9 cellular contexts compared by ENCODE assay signal in the genomic region with DNA sequence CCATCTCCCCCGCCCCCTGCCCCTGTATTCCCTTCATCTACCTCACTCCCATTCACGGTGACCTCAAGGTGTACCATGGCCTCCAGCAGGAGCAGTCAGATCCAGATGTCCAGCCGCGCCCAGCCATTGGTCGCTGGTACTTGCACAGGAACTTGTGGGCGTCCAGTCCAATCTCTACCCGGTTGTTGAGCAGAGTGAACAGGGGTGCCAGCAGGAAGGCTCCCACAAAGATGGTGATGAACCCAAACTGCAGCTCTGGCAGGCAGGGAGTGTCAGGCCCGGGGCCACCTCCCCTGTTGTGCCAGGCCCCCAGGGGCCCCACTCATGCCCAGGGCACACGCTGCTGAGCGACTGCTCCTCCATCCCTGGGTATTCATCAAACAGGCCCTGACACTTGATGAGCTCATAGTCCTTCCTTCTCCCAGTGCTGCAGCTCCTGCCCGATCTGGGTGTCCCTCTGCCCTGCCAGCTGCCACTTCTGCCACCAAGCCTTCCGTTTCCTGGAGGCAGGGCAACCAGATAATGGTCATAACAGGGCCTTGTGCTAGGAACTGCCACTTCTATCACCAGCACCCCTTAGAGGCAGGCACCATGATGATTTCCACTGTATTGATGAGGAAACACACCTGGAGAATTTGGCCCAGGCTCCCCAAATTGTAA. TPM values are rescaled to one million over a fixed set of nuclear protein-coding genes. Genes with fewer than 3 reads are reported as not detected.
DNase-seq lines count a peak whose midpoint lies in the region; ATAC-seq and TF ChIP-seq lines count a peak whose summit lies in the region.
"Had no signal": no experiment of that assay in that cellular context is flagged by ENCODE, and none has a peak within 500 bp of the region (broad histone marks: within the 10 kb centered on the region; RNA-seq: fewer than 3 reads in every experiment).

No MANE protein-coding gene starts in this region.

- H3K9me3 ChIP-seq in HUES6 (ENCODE audit: control insufficient read depth, insufficient read depth, low read depth, low read length): no peaks in the 10 kb centered on the region
- H3K9me3 ChIP-seq: right lobe of liver, SJSA1 had no signal

- peaks cover 14% of the 10 kb centered on the region for H3K4me1 ChIP-seq in HUES6 (ENCODE audit: control insufficient read depth, insufficient read depth, low read length)

- no peak for DNase-seq in activated CD4-positive, alpha-beta memory T cell treated with anti-CD3 and anti-CD28 coated beads, Interleukin-2, amount 10 ng/mL, durations not matched to agents 7 days and 5 days
- no peak for DNase-seq in memory B cell (ENCODE audit: low spot score in 2 of 2)
- DNase-seq in stimulated activated naive B cell treated with anti-CD40 and anti-IgM and Interleukin-4, amounts not matched to agents 10 μg/mL and 1 μg/mL and 100 μg/mL, for 72 hours: no peak
- DNase-seq in glutamatergic neuron: no peak
- no peak for DNase-seq in GOT3 (lab: John Stamatoyannopoulos, UW)

- no peaks in the 10 kb centered on the region for H3K36me3 Mint-ChIP-seq in activated CD4-positive, alpha-beta memory T cell treated with anti-CD3 and anti-CD28 coated beads, Interleukin-2, amount 10 ng/mL, durations not matched to agents 7 days and 5 days (ENCODE audit: low read depth)
- no peaks in the 10 kb centered on the region for H3K36me3 Mint-ChIP-seq in memory B cell
- H3K36me3 Mint-ChIP-seq in stimulated activated naive B cell treated with anti-CD40 and anti-IgM and Interleukin-4, amounts not matched to agents 10 μg/mL and 1 μg/mL and 100 μg/mL, for 72 hours: no peaks in the 10 kb centered on the region
- no peaks in the 10 kb centered on the region for H3K36me3 Mint-ChIP-seq in glutamatergic neuron (ENCODE audit: unreplicated experiment)

- CTCF ChIA-PET in activated CD4-positive, alpha-beta memory T cell treated with anti-CD3 and anti-CD28 coated beads, Interleukin-2, amount 10 ng/mL, durations not matched to agents 7 days and 5 days (lab: Charles Lee): interaction anchor here (1.0 to 2.6 kb wide), 8 partner anchors 11 to 150 kb away, joined by 3 to 12 read pairs (median 4); a partner anchor contains a TSS

- H3K9ac ChIP-seq in HUES6 (ENCODE audit: low read length): no peak overlapping the region

- no peak overlapping the region for H3K27ac ChIP-seq in HUES6 (ENCODE audit: low read depth, low read length)
- H3K27ac ChIP-seq: right lobe of liver, SJSA1 had no signal

- POLR2A ChIA-PET in activated CD4-positive, alpha-beta memory T cell treated with anti-CD3 and anti-CD28 coated beads, Interleukin-2, amount 10 ng/mL, durations not matched to agents 7 days and 5 days (lab: Charles Lee): interaction anchor here (3.4 to 4.6 kb wide), 3 partner anchors 11 to 19 kb away, joined by 16 to 40 read pairs (median 28); a partner anchor contains a TSS

- no peaks in the 10 kb centered on the region for H3K9me3 Mint-ChIP-seq in activated CD4-positive, alpha-beta memory T cell treated with anti-CD3 and anti-CD28 coated beads, Interleukin-2, amount 10 ng/mL, durations not matched to agents 7 days and 5 days
- no peaks in the 10 kb centered on the region for H3K9me3 Mint-ChIP-seq in memory B cell
- peaks cover 0 to 1% of the 10 kb centered on the region in 2 donors for H3K9me3 Mint-ChIP-seq in stimulated activated naive B cell treated with anti-CD40 and anti-IgM and Interleukin-4, amounts not matched to agents 10 μg/mL and 1 μg/mL and 100 μg/mL, for 72 hours
- H3K9me3 Mint-ChIP-seq in glutamatergic neuron (ENCODE audit: unreplicated experiment): peaks cover 6% of the 10 kb centered on the region

- H3K4me3 Mint-ChIP-seq in activated CD4-positive, alpha-beta memory T cell treated with anti-CD3 and anti-CD28 coated beads, Interleukin-2, amount 10 ng/mL, durations not matched to agents 7 days and 5 days: peak overlapping the region; percentile 35
- H3K4me3 Mint-ChIP-seq in memory B cell (peak overlapping the region; percentile 83), glutamatergic neuron (ENCODE audit: unreplicated experiment) (no peak overlapping the region)
- peak overlapping the region; percentile 54 to 85 for H3K4me3 Mint-ChIP-seq in stimulated activated naive B cell treated with anti-CD40 and anti-IgM and Interleukin-4, amounts not matched to agents 10 μg/mL and 1 μg/mL and 100 μg/mL, for 72 hours

- ATAC-seq in memory B cell (ENCODE audit: low read depth): no peak
- no peak for ATAC-seq in stimulated activated naive B cell treated with anti-CD40 and anti-IgM and Interleukin-4, amounts not matched to agents 10 μg/mL and 1 μg/mL and 100 μg/mL, for 72 hours (replicated peaks)
- no peak for ATAC-seq in HG03175 (IDR thresholded peaks at IDR 0.05; ENCODE audit: unreplicated experiment)

- peak overlapping the region; percentile 50 for H3K27ac Mint-ChIP-seq in activated CD4-positive, alpha-beta memory T cell treated with anti-CD3 and anti-CD28 coated beads, Interleukin-2, amount 10 ng/mL, durations not matched to agents 7 days and 5 days
- H3K27ac Mint-ChIP-seq in memory B cell (no peak overlapping the region), glutamatergic neuron (ENCODE audit: unreplicated experiment) (no peak overlapping the region)
- peak overlapping the region; percentile 15 for H3K27ac Mint-ChIP-seq in stimulated activated naive B cell treated with anti-CD40 and anti-IgM and Interleukin-4, amounts not matched to agents 10 μg/mL and 1 μg/mL and 100 μg/mL, for 72 hours

- H3K4me3 ChIP-seq in HUES6 (ENCODE audit: low read depth, low read length): peak overlapping the region; percentile 67

- peaks cover 10% of the 10 kb centered on the region for H3K27me3 Mint-ChIP-seq in activated CD4-positive, alpha-beta memory T cell treated with anti-CD3 and anti-CD28 coated beads, Interleukin-2, amount 10 ng/mL, durations not matched to agents 7 days and 5 days
- peaks cover 3% of the 10 kb centered on the region for H3K27me3 Mint-ChIP-seq in memory B cell
- peaks cover 5 to 10% of the 10 kb centered on the region in 2 donors for H3K27me3 Mint-ChIP-seq in stimulated activated naive B cell treated with anti-CD40 and anti-IgM and Interleukin-4, amounts not matched to agents 10 μg/mL and 1 μg/mL and 100 μg/mL, for 72 hours
- peaks cover 6% of the 10 kb centered on the region for H3K27me3 Mint-ChIP-seq in glutamatergic neuron (ENCODE audit: unreplicated experiment)

- H3K4me1 Mint-ChIP-seq in activated CD4-positive, alpha-beta memory T cell treated with anti-CD3 and anti-CD28 coated beads, Interleukin-2, amount 10 ng/mL, durations not matched to agents 7 days and 5 days: peaks cover 34% of the 10 kb centered on the region
- H3K4me1 Mint-ChIP-seq in memory B cell (peaks cover 10% of the 10 kb centered on the region), glutamatergic neuron (ENCODE audit: low read depth, unreplicated experiment) (peaks cover 2% of the 10 kb centered on the region)
- H3K4me1 Mint-ChIP-seq in stimulated activated naive B cell treated with anti-CD40 and anti-IgM and Interleukin-4, amounts not matched to agents 10 μg/mL and 1 μg/mL and 100 μg/mL, for 72 hours: peaks cover 10 to 28% of the 10 kb centered on the region in 2 donors

- H3K36me3 ChIP-seq in HUES6 (ENCODE audit: control insufficient read depth, insufficient read depth, low read length): no peaks in the 10 kb centered on the region
- H3K36me3 ChIP-seq: right lobe of liver, SJSA1 had no signal

- peaks cover 43% of the 10 kb centered on the region for H3K27me3 ChIP-seq in HUES6 (ENCODE audit: control insufficient read depth, insufficient read depth, low read length)
- H3K27me3 ChIP-seq: right lobe of liver, SJSA1 had no signal

- no peak for TF ChIP-seq CTCF in glutamatergic neuron (IDR thresholded peaks at IDR 0.05; ENCODE audit: partially characterized antibody, unreplicated experiment)

RNA-seq across cellular contexts. Expression of a gene that starts 5.7 kb away (rescaled TPM):
- total RNA-seq in activated CD4-positive, alpha-beta memory T cell treated with anti-CD3 and anti-CD28 coated beads, Interleukin-2, amount 10 ng/mL, durations not matched to agents 7 days and 5 days: 1 to 10 TPM; 6.9 to 7.6 TPM
- total RNA-seq in glutamatergic neuron (ENCODE audit: unreplicated experiment): 3.4 TPM

RNA-seq across cellular contexts. Expression of a gene that starts 18.8 kb away (rescaled TPM):
- total RNA-seq in activated CD4-positive, alpha-beta memory T cell treated with anti-CD3 and anti-CD28 coated beads, Interleukin-2, amount 10 ng/mL, durations not matched to agents 7 days and 5 days: 1 to 10 TPM; 7.9 to 8.7 TPM
- total RNA-seq in glutamatergic neuron (ENCODE audit: unreplicated experiment): 3.5 TPM

Comparison
In these comparisons a context has a peak if more than half of its experiments do, and no peak if none do; other contexts are left out.
1. H3K27ac Mint-ChIP-seq: peak in activated CD4-positive, alpha-beta memory T cell treated with anti-CD3 and anti-CD28 coated beads, Interleukin-2, amount 10 ng/mL, durations not matched to agents 7 days and 5 days (single experiment) and stimulated activated naive B cell treated with anti-CD40 and anti-IgM and Interleukin-4, amounts not matched to agents 10 μg/mL and 1 μg/mL and 100 μg/mL, for 72 hours (single experiment); none in memory B cell (single experiment) and glutamatergic neuron (single experiment).